Comparison of ENCODE assay signal across 8 cellular contexts in the genomic region with DNA sequence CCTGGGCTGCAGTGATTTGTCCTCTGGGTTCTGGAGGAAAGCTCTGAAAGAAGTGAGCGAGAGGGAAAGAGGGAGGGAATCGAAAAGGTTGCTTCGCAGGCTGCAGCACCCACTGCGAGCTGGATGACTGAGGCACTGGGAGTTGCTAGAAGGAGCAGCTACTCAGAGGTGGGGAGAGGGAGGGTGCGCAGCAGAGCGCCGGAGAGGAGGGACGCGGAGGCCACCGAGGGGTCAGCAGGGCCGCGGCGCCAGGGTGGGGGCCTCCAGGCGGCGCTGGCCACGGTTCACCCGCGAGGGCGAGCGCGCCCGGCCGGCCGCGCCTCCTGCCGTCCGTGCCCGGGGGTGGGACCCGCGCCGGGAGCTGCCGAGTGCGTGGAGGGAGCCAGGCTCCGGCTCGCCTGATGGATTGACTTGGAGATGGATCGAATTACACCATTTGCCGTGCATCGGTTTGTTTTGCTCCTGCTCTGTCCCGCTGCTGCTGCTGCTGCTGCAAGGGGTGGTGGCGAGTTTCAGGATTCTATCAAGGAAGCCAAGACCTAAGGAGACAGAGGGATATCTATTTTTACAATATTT. TPM values are rescaled to one million over a fixed set of nuclear protein-coding genes. Genes with fewer than 3 reads are reported as not detected.
DNase-seq lines count a peak whose midpoint lies in the region; ATAC-seq and TF ChIP-seq lines count a peak whose summit lies in the region.

A gene with protein sequence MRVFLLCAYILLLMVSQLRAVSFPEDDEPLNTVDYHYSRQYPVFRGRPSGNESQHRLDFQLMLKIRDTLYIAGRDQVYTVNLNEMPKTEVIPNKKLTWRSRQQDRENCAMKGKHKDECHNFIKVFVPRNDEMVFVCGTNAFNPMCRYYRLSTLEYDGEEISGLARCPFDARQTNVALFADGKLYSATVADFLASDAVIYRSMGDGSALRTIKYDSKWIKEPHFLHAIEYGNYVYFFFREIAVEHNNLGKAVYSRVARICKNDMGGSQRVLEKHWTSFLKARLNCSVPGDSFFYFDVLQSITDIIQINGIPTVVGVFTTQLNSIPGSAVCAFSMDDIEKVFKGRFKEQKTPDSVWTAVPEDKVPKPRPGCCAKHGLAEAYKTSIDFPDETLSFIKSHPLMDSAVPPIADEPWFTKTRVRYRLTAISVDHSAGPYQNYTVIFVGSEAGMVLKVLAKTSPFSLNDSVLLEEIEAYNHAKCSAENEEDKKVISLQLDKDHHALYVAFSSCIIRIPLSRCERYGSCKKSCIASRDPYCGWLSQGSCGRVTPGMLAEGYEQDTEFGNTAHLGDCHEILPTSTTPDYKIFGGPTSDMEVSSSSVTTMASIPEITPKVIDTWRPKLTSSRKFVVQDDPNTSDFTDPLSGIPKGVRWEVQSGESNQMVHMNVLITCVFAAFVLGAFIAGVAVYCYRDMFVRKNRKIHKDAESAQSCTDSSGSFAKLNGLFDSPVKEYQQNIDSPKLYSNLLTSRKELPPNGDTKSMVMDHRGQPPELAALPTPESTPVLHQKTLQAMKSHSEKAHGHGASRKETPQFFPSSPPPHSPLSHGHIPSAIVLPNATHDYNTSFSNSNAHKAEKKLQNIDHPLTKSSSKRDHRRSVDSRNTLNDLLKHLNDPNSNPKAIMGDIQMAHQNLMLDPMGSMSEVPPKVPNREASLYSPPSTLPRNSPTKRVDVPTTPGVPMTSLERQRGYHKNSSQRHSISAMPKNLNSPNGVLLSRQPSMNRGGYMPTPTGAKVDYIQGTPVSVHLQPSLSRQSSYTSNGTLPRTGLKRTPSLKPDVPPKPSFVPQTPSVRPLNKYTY (plus strand): TSS at position 470 of the 576 bp plus-strand sequence. CDS start 42,294 bp downstream, outside the sequence.

- intact Hi-C loops in mucosa of descending colon (cut with DNase I, micrococcal nuclease) = no loop called here

- TF ChIP-seq CTCF in AG09309 (IDR thresholded peaks at IDR 0.05; ENCODE audit: control insufficient read depth, insufficient read depth, low read depth, low read length, missing control alignments) (peak; percentile 13), mucosa of descending colon (IDR thresholded peaks at IDR 0.05) (peak; percentile 27)

- H3K36me3 ChIP-seq in mucosa of descending colon (ENCODE audit: low read depth) (no peaks in the 10 kb centered on the region), urinary bladder (ENCODE audit: insufficient read depth) (no peaks in the 10 kb centered on the region)

- ATAC-seq in mucosa of descending colon (peak; percentile 86), GM19467 (IDR thresholded peaks at IDR 0.05; ENCODE audit: unreplicated experiment) (no peak)

- WGBS in urinary bladder = under 1% methylated on average over 40 of the region's 40 CpGs

- DNase-seq in AG09309 (ENCODE audit: low read depth) = peak; percentile 25
- peak; percentile 81 for DNase-seq in HuH-7 (ENCODE audit: low spot score)
- DNase-seq in SHP77 (lab: John Stamatoyannopoulos, UW) = peak; percentile 88 to 92
- peak; percentile 83 for DNase-seq in fibroblast of peridontal ligament (ENCODE audit: extremely low read depth)
- DNase-seq in mucosa of descending colon = peak; percentile 73 to 85 (median 77)
- no peak for DNase-seq in DMS114 treated with DMSO at 0.1 percent for 48 hours (lab: John Stamatoyannopoulos, UW; ENCODE audit: unreplicated experiment)

- peaks cover 4% of the 10 kb centered on the region for H3K4me1 ChIP-seq in mucosa of descending colon (ENCODE audit: low read depth)
- no peaks in the 10 kb centered on the region for H3K4me1 ChIP-seq in urinary bladder (ENCODE audit: insufficient read depth)

- no peak within 1 kb of the TSS for H3K27ac ChIP-seq in urinary bladder (ENCODE audit: low read depth)

- peak within 1 kb of the TSS; percentile 61 for H3K4me3 ChIP-seq in AG09309 (ENCODE audit: control insufficient read depth, low read depth, low read length)
- peak within 1 kb of the TSS; percentile 40 for H3K4me3 ChIP-seq in mucosa of descending colon
- H3K4me3 ChIP-seq in urinary bladder (ENCODE audit: low read depth, low read length) = peak within 1 kb of the TSS; percentile 79

- no peaks in the 10 kb centered on the region for H3K9me3 ChIP-seq in mucosa of descending colon

RNA-seq across cellular contexts. Expression of the gene that starts here (rescaled TPM):
- total RNA-seq in mucosa of descending colon (10 to 100 TPM; 43.3 to 77.2 (median 48.3) TPM), urinary bladder (35.6 TPM)
- 2.5 TPM for polyA plus RNA-seq in urinary bladder
